In the genomic region with DNA sequence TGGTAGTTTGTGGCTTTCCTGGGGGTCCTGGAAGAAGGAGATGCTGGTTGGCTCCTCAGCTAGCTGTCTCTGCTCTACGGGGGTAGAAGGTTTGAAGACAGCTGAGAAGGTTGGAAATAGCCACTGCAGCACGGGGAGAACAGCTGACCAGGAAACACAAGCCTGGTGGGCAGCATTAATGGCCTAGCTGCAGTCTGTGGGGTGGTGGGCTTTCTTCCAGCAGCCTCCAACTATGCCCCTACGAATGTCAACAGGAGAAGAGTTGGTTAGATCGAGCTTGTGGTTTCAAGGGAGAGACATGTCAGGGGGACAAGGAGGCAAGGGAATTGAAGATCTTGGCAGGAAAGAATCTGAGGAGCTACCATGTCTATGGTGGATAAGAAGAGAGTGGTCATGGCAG, we compare ENCODE assay signal across 16 cellular contexts. TPM values are rescaled to one million over a fixed set of nuclear protein-coding genes. Genes with fewer than 3 reads are reported as not detected.
A peak's percentile ranks its signal among the peaks of the same experiment; 100 is the strongest.
DNase-seq lines count a peak whose midpoint lies in the region; ATAC-seq, FAIRE-seq and TF ChIP-seq lines count a peak whose summit lies in the region.
"Had no signal": no experiment of that assay in that cellular context is flagged by ENCODE, and none has a peak within 500 bp of the region (broad histone marks: within the 10 kb centered on the region; RNA-seq: fewer than 3 reads in every experiment).

No MANE protein-coding gene starts in this region.

- CTCF ChIA-PET in IMR-90 (lab: Yijun Ruan, JAX), result interaction anchor here (0.6 kb wide), 1 partner anchor 115 kb away, joined by 3 read pairs; no protein-coding TSS in a partner anchor
- CTCF ChIA-PET in K562 (lab: Yijun Ruan, JAX; ENCODE audit: low intra/inter-chr PET ratio), result no interaction called here

- H3K36me3 ChIP-seq in IMR-90 (ENCODE audit: control insufficient read depth, insufficient read depth, low read length), result no peaks in the 10 kb centered on the region
- no peaks in the 10 kb centered on the region for H3K36me3 ChIP-seq in K562 (ENCODE audit: control insufficient read depth, insufficient read depth, low read length)
- H3K36me3 ChIP-seq: BE2C had no signal

- peaks cover 3% of the 10 kb centered on the region for H3K27me3 Mint-ChIP-seq in nephron (ENCODE audit: low read depth)
- H3K27me3 Mint-ChIP-seq: CD4-positive, alpha-beta T cell had no signal

- no peak overlapping the region for H4K91ac ChIP-seq in IMR-90 (ENCODE audit: insufficient read depth, low read depth, low read length)

- no peak for TF ChIP-seq POLR2A in IMR-90 (IDR thresholded peaks at IDR 0.05; ENCODE audit: low read depth, low read length)
- TF ChIP-seq POLR2A in K562 (conservative IDR thresholded peaks at IDR 0.05), result no peak

- H2BK5ac ChIP-seq in IMR-90 (ENCODE audit: low read depth, low read length, poor library complexity, severe bottlenecking), result no peak overlapping the region

- no peaks in the 10 kb centered on the region for H3K79me1 ChIP-seq in IMR-90 (ENCODE audit: low read depth in 1 of 2, low read length in 2 of 2)

- H3K4me2 ChIP-seq in IMR-90 (ENCODE audit: low read depth, low read length) (no peak overlapping the region), K562 (ENCODE audit: insufficient read depth, low read length) (no peak overlapping the region)

- peak overlapping the region; percentile 45; the same call in 1 of the 2 replicates for H3K14ac ChIP-seq in IMR-90 (replicated peaks; ENCODE audit: low read depth, low read length)

- H3K4me3 ChIP-seq in IMR-90 (ENCODE audit: insufficient read depth, low read depth, low read length) (no peak overlapping the region), K562 (no peak overlapping the region)

- no peaks in the 10 kb centered on the region for H3K36me3 Mint-ChIP-seq in nephron (ENCODE audit: low read depth)

- no peak overlapping the region for H3K56ac ChIP-seq in IMR-90 (ENCODE audit: extremely low read depth, insufficient read depth, low read length)

- H3K9me3 ChIP-seq in IMR-90 (ENCODE audit: control insufficient read depth, insufficient read depth, low read length) (no peaks in the 10 kb centered on the region), K562 (replicated peaks; ENCODE audit: control insufficient read depth, insufficient read depth, low read depth, low read length) (no peaks in the 10 kb centered on the region)
- H3K9me3 ChIP-seq: BE2C, Caco-2 had no signal

- H2BK120ac ChIP-seq in IMR-90 (ENCODE audit: low read depth, low read length), result no peak overlapping the region

- no peak overlapping the region for H2AK9ac ChIP-seq in IMR-90 (replicated peaks; ENCODE audit: low read depth, low read length, poor library complexity)

- no peaks in the 10 kb centered on the region for H3K79me2 ChIP-seq in K562 (ENCODE audit: control insufficient read depth, insufficient read depth, low read length)

- H3K23ac ChIP-seq in IMR-90 (ENCODE audit: low read depth, low read length), result peak overlapping the region; percentile 43; the same call in 1 of the 2 replicates

- intact Hi-C loops in IMR-90 (cut with micrococcal nuclease) (no loop called here), K562 (cut with micrococcal nuclease) (no loop called here), left cardiac atrium (cut with DNase I) (no loop called here)

- dilution Hi-C loops in IMR-90 (cut with HindIII; ENCODE audit: low sequenced_read_pairs, unreplicated experiment), result no loop called here

- no peak for FAIRE-seq in K562 (lab: Jason Lieb, UNC)
- FAIRE-seq: G401.6, GM12891, GM19239, H1, HepG2 had no signal

- BruUV-seq in IMR-90 (replicated peaks; lab: Mats Ljungman, UMichigan) (no TSS peak), K562 (replicated peaks; lab: Mats Ljungman, UMichigan) (no TSS peak)

- H3K4me3 Mint-ChIP-seq in nephron, result peak overlapping the region in 2 of 3 experiments; percentile 54 to 72
- H3K4me3 Mint-ChIP-seq: CD4-positive, alpha-beta T cell; H9 had no signal

- H3K9me1 ChIP-seq in IMR-90 (ENCODE audit: insufficient read depth, low read length), result no peaks in the 10 kb centered on the region
- no peaks in the 10 kb centered on the region for H3K9me1 ChIP-seq in K562 (ENCODE audit: control insufficient read depth, insufficient read depth, low read length)

- H3K4ac ChIP-seq in IMR-90 (ENCODE audit: low read depth, low read length), result no peak overlapping the region; the same call in 1 of the 2 replicates

- H3K18ac ChIP-seq in IMR-90 (ENCODE audit: low read depth, low read length), result no peak overlapping the region

- no peak overlapping the region for H4K8ac ChIP-seq in IMR-90 (ENCODE audit: low read depth in 2 of 2, low read length in 2 of 2)

- H3K27ac ChIP-seq in IMR-90 (ENCODE audit: insufficient read depth, low read length), result no peak overlapping the region
- H3K27ac ChIP-seq in K562 (ENCODE audit: extremely low read depth, low read depth, low read length), result no peak overlapping the region

- no peak overlapping the region; the same call in 1 of the 2 replicates for H2BK20ac ChIP-seq in IMR-90 (ENCODE audit: low read depth, low read length)

- POLR2A ChIA-PET in IMR-90 (lab: Charles Lee; ENCODE audit: unreplicated experiment) (no interaction called here), K562 (lab: Yijun Ruan, JAX) (interaction anchor here (1.8 kb wide), 1 partner anchor 10 kb away, joined by 4 read pairs; no protein-coding TSS in a partner anchor)

- in situ Hi-C loops in IMR-90 (cut with MboI; ENCODE audit: low sequenced_read_pairs), result no loop called here
- in situ Hi-C loops in K562 (cut with MboI), result no loop called here

- DNase-seq in IMR-90 (no peak), K562 (ENCODE audit: extremely low read depth in 1 of 4, low spot score in 3 of 4) (no peak), NAMALWA (ENCODE audit: low spot score) (no peak), left cardiac atrium (no peak)
- DNase-seq: BE2C; C1 segment of cervical spinal cord; Caco-2; CD4-positive, alpha-beta T cell; H9 had no signal

- 100% methylated on average over 1 of the region's 4 CpGs; no CpG with 5 or more reads in 1 of the 2 experiments for WGBS in IMR-90 (ENCODE audit: extremely low coverage in 2 of 2, insufficient read length in 1 of 2), 2 experiments
- 22% methylated on average over 3 of the region's 4 CpGs for WGBS in K562 (ENCODE audit: insufficient coverage, low coverage, missing lambda C conversion rate)

- H3K27ac Mint-ChIP-seq in nephron, result peak overlapping the region in 2 of 3 experiments; percentile 2 to 56
- H3K27ac Mint-ChIP-seq: CD4-positive, alpha-beta T cell; H9 had no signal

- H2AK5ac ChIP-seq in IMR-90 (ENCODE audit: low read depth, low read length), result peak overlapping the region; percentile 35; the same call in 1 of the 2 replicates

- H3K4me1 ChIP-seq in IMR-90 (ENCODE audit: control insufficient read depth, insufficient read depth, low read length) (no peaks in the 10 kb centered on the region), K562 (replicated peaks in 1 of 2; ENCODE audit: control insufficient read depth in 2 of 2, insufficient read depth in 2 of 2, low read length in 2 of 2) (no peaks in the 10 kb centered on the region)
- H3K4me1 ChIP-seq: BE2C, Caco-2 had no signal

- no peaks in the 10 kb centered on the region for H3K9me3 Mint-ChIP-seq in nephron
- H3K9me3 Mint-ChIP-seq: CD4-positive, alpha-beta T cell; H9 had no signal

- H3K9ac ChIP-seq in IMR-90 (ENCODE audit: low read depth, low read length), result no peak overlapping the region
- H3K9ac ChIP-seq in K562 (ENCODE audit: insufficient read depth in 1 of 2, low read depth in 2 of 2, low read length in 2 of 2), result no peak overlapping the region

- H3K4me1 Mint-ChIP-seq in nephron, result peaks cover 7% of the 10 kb centered on the region

- TF ChIP-seq CTCF in IMR-90 (conservative IDR thresholded peaks at IDR 0.05; ENCODE audit: low read depth, low read length), result no peak
- no peak for TF ChIP-seq CTCF in K562 (IDR thresholded peaks at IDR 0.05 in 2 of 3, conservative IDR thresholded peaks at IDR 0.05 in 1 of 3; ENCODE audit: insufficient read depth in 2 of 3, low read depth in 1 of 3, low read length in 3 of 3)
- no peak for TF ChIP-seq CTCF in nephron (IDR thresholded peaks at IDR 0.05; ENCODE audit: unreplicated experiment in 3 of 3)

- TF ChIP-seq RAD21 in IMR-90 (IDR thresholded peaks at IDR 0.05; ENCODE audit: low read length) (no peak), K562 (CRISPR knock-in tag; conservative IDR thresholded peaks at IDR 0.05 in 1 of 2, IDR thresholded peaks at IDR 0.05 in 1 of 2) (no peak)

- H3K27me3 ChIP-seq in IMR-90 (ENCODE audit: control insufficient read depth, insufficient read depth, low read length) (no peaks in the 10 kb centered on the region), K562 (ENCODE audit: control insufficient read depth in 2 of 2, insufficient read depth in 2 of 2, low read length in 2 of 2) (no peaks in the 10 kb centered on the region)
- H3K27me3 ChIP-seq: BE2C had no signal

- no peak overlapping the region for H2BK15ac ChIP-seq in IMR-90 (ENCODE audit: low read depth, low read length)

- TF ChIP-seq EP300 in K562 (IDR thresholded peaks at IDR 0.05; ENCODE audit: low read length), result no peak

- H2AFZ ChIP-seq in IMR-90 (replicated peaks; ENCODE audit: low read length, poor library complexity) (no peak overlapping the region), K562 (ENCODE audit: low read depth, low read length) (peak overlapping the region; percentile 23; the same call in 1 of the 2 replicates)

- no peaks in the 10 kb centered on the region for H4K20me1 ChIP-seq in IMR-90 (ENCODE audit: insufficient read depth, low read length)
- H4K20me1 ChIP-seq in K562 (replicated peaks; ENCODE audit: control insufficient read depth, insufficient read depth, low read length), result no peaks in the 10 kb centered on the region

- ATAC-seq in IMR-90 (ENCODE audit: low read depth), result no peak
- no peak for ATAC-seq in K562
- ATAC-seq in left cardiac atrium, result no peak
- ATAC-seq in HG02678 (IDR thresholded peaks at IDR 0.05; ENCODE audit: unreplicated experiment), result no peak
- ATAC-seq: HepG2 had no signal

- H4K5ac ChIP-seq in IMR-90 (ENCODE audit: low read depth, low read length), result no peak overlapping the region

RNA-seq across cellular contexts. Expression of a gene that starts 38.9 kb away (rescaled TPM):
- total RNA-seq in IMR-90 (2012; rRNA removed), result 14.0 and 26.9 TPM in 2 replicates
- 25.9 and 30.1 TPM in 2 replicates for polyA plus RNA-seq in IMR-90 (2012; rRNA removed)
- 4.3 and 12.5 TPM in 2 replicates for polyA plus RNA-seq in IMR-90 (2012; cell fraction: cytosol; rRNA removed)
- 7.2 and 17.3 TPM in 2 replicates for polyA plus RNA-seq in IMR-90 (2012; cell fraction: nucleus; rRNA removed; ENCODE audit: low replicate concordance)
- total RNA-seq in K562 (2011; cell fraction: chromatin; rRNA removed; ENCODE audit: low replicate concordance), result 4.4 and 9.5 TPM in 2 replicates
- total RNA-seq in K562 (2011; cell fraction: nucleolus; rRNA removed), result 6.2 and 8.5 TPM in 2 replicates
- total RNA-seq in K562 (2011; cell fraction: nucleoplasm; rRNA removed), result 5.6 and 6.1 TPM in 2 replicates
- 14.0 and 16.5 TPM in 2 replicates for total RNA-seq in K562 (2014; rRNA removed)
- 16.4 and 19.7 TPM in 2 replicates for total RNA-seq in K562 (2014; rRNA removed; fragmentation: Illumina TruSeq; extraction: Trizol)
- 8.0 and 8.1 TPM in 2 replicates for total RNA-seq in K562 (2015; rRNA removed; fragmentation: Illumina TruSeq; extraction: Trizol)
- 17.3 and 17.6 TPM in 2 replicates for total RNA-seq in K562 (2021)
- 14.9 and 15.2 TPM in 2 replicates for polyA plus RNA-seq in K562 (2011; rRNA removed)
- polyA plus RNA-seq in K562 (2011; cell fraction: cytosol; rRNA removed), result 9.2 and 10.1 TPM in 2 replicates
- 4.7 and 6.4 TPM in 2 replicates for polyA plus RNA-seq in K562 (2011; cell fraction: nucleus; rRNA removed)
- polyA plus RNA-seq in K562 (2012), result 9.7 and 20.8 TPM in 2 replicates
- 14.0 and 15.4 TPM in 2 replicates for polyA plus RNA-seq in K562 (2014; fragmentation: Illumina TruSeq; extraction: Trizol)
- polyA plus RNA-seq in K562 (2014; fragmentation: Nextera tagmentation; extraction: Ambion mirVana), result 10 to 100 TPM; 10.0 to 14.9 TPM
- polyA plus RNA-seq in K562 (2014; rRNA removed), result 21.6 and 22.9 TPM in 2 replicates
- polyA minus RNA-seq in K562 (2011; rRNA and poly(A)+ RNA removed), result 7.0 and 9.9 TPM in 2 replicates
- 6.8 and 8.2 TPM in 2 replicates for polyA minus RNA-seq in K562 (2011; cell fraction: cytosol; rRNA and poly(A)+ RNA removed)
- polyA minus RNA-seq in K562 (2011; cell fraction: nucleus; rRNA and poly(A)+ RNA removed), result 6.9 and 18.1 TPM in 2 replicates
- under 1 TPM; 0.50 TPM for total RNA-seq in left cardiac atrium
